18 cellular contexts compared by ENCODE assay signal in genomic region chr1:22749503-22749902, GRCh38. TPM values are rescaled to one million over a fixed set of nuclear protein-coding genes. Genes with fewer than 3 reads are reported as not detected.
DNase-seq lines count a peak whose midpoint lies in the region; ATAC-seq, FAIRE-seq and TF ChIP-seq lines count a peak whose summit lies in the region.
"Had no signal": no experiment of that assay in that cellular context is flagged by ENCODE, and none has a peak within 500 bp of the region (broad histone marks: within the 10 kb centered on the region; RNA-seq: fewer than 3 reads in every experiment).

No MANE protein-coding gene starts in this region.

- TF ChIP-seq EP300 in HepG2 (IDR thresholded peaks at IDR 0.05; ENCODE audit: low read depth in 2 of 2, low read length in 2 of 2) = no peak
- TF ChIP-seq EP300 in HepG2 (CRISPR knock-in tag; IDR thresholded peaks at IDR 0.05; ENCODE audit: borderline replicate concordance) = no peak

- H3K27me3 Mint-ChIP-seq in WTC11 (ENCODE audit: low read depth) = no peaks in the 10 kb centered on the region
- H3K27me3 Mint-ChIP-seq: activated naive CD4-positive, alpha-beta T cell treated with anti-CD3 and anti-CD28 coated beads, Interleukin-2, amount 50 U/mL, for 24 hours had no signal

- H3K9ac ChIP-seq in HepG2 (ENCODE audit: insufficient read depth, low read depth, low read length) (no peak overlapping the region), keratinocyte (ENCODE audit: control insufficient read depth, extremely low read depth, insufficient read depth, low read length) (no peak overlapping the region), colonic mucosa (ENCODE audit: low read depth in 2 of 2, low read length in 2 of 2) (no peak overlapping the region)
- H3K9ac ChIP-seq: parathyroid adenoma had no signal

- H3K36me3 ChIP-seq in HepG2 (replicated peaks in 1 of 2; ENCODE audit: control insufficient read depth in 1 of 2, insufficient read depth in 2 of 2, low read length in 2 of 2) = no peaks in the 10 kb centered on the region
- H3K36me3 ChIP-seq in right lobe of liver = no peaks in the 10 kb centered on the region
- H3K36me3 ChIP-seq in keratinocyte (ENCODE audit: control insufficient read depth in 2 of 2, extremely low read depth in 1 of 2, insufficient read depth in 2 of 2, low read length in 2 of 2) = no peaks in the 10 kb centered on the region
- H3K36me3 ChIP-seq in colonic mucosa = no peaks in the 10 kb centered on the region
- H3K36me3 ChIP-seq: left ventricle myocardium inferior had no signal

- TF ChIP-seq RAD21 in HepG2 (CRISPR knock-in tag; IDR thresholded peaks at IDR 0.05) = no peak

- TF ChIP-seq CTCF in HepG2 (CRISPR knock-in tag; IDR thresholded peaks at IDR 0.05) (no peak), right lobe of liver (IDR thresholded peaks at IDR 0.05) (no peak), WTC11 (IDR thresholded peaks at IDR 0.05) (no peak), keratinocyte (optimal IDR thresholded peaks at IDR 0.05 in 1 of 3, IDR thresholded peaks at IDR 0.05 in 1 of 3, conservative IDR thresholded peaks at IDR 0.05 in 1 of 3; ENCODE audit: extremely low read depth in 1 of 3, insufficient read depth in 2 of 3, low read length in 3 of 3) (no peak), colonic mucosa (IDR thresholded peaks at IDR 0.05) (no peak)

- FAIRE-seq in HepG2 (lab: Jason Lieb, UNC) (no peak), keratinocyte (lab: Jason Lieb, UNC) (no peak)

- no peak for ATAC-seq in HepG2
- ATAC-seq in right lobe of liver = no peak
- peak; percentile 29; the same call in 1 of the 2 replicates for ATAC-seq in WTC11

- 0 out of 2 replicates have a peak, but pooled peaks cover 4% of the 10 kb centered on the region for H3K4me1 Mint-ChIP-seq in WTC11
- H3K4me1 Mint-ChIP-seq: activated naive CD4-positive, alpha-beta T cell treated with anti-CD3 and anti-CD28 coated beads, Interleukin-2, amount 50 U/mL, for 24 hours had no signal

- TF ChIP-seq POLR2A in HepG2 (IDR thresholded peaks at IDR 0.05; ENCODE audit: insufficient read depth in 1 of 2, low read depth in 2 of 2, low read length in 2 of 2) (no peak), right lobe of liver (IDR thresholded peaks at IDR 0.05) (no peak)

- no peak overlapping the region for H3K4me3 Mint-ChIP-seq in WTC11
- H3K4me3 Mint-ChIP-seq: activated naive CD4-positive, alpha-beta T cell treated with anti-CD3 and anti-CD28 coated beads, Interleukin-2, amount 50 U/mL, for 24 hours; activated T-cell treated with anti-CD3 and anti-CD28 coated beads, Interleukin-2, amount 50 U/mL, for 24 hours; naive B cell; stimulated activated memory B cell treated with anti-CD40 and anti-IgM and Interleukin-4, amounts not matched to agents 10 μg/mL and 1 μg/mL and 100 μg/mL, for 72 hours had no signal

- H3K27me3 ChIP-seq in HepG2 (ENCODE audit: control insufficient read depth in 1 of 2, insufficient read depth in 2 of 2, low read length in 2 of 2) = peaks cover 0 to 2% of the 10 kb centered on the region in 2 experiments; a peak in 1 of 5 replicates
- H3K27me3 ChIP-seq in right lobe of liver = no peaks in the 10 kb centered on the region
- H3K27me3 ChIP-seq in keratinocyte (ENCODE audit: control insufficient read depth, extremely low read depth, insufficient read depth, low read length) = no peaks in the 10 kb centered on the region
- H3K27me3 ChIP-seq in colonic mucosa = no peaks in the 10 kb centered on the region

- H3K27ac Mint-ChIP-seq in WTC11 = no peak overlapping the region
- H3K27ac Mint-ChIP-seq: activated naive CD4-positive, alpha-beta T cell treated with anti-CD3 and anti-CD28 coated beads, Interleukin-2, amount 50 U/mL, for 24 hours; naive B cell had no signal

- H3K9me3 Mint-ChIP-seq in WTC11 = no peaks in the 10 kb centered on the region
- H3K9me3 Mint-ChIP-seq: activated naive CD4-positive, alpha-beta T cell treated with anti-CD3 and anti-CD28 coated beads, Interleukin-2, amount 50 U/mL, for 24 hours; activated T-cell treated with anti-CD3 and anti-CD28 coated beads, Interleukin-2, amount 50 U/mL, for 24 hours; naive B cell; stimulated activated memory B cell treated with anti-CD40 and anti-IgM and Interleukin-4, amounts not matched to agents 10 μg/mL and 1 μg/mL and 100 μg/mL, for 72 hours had no signal

- H3K9me3 ChIP-seq in HepG2 (ENCODE audit: low read length) = no peaks in the 10 kb centered on the region
- no peaks in the 10 kb centered on the region for H3K9me3 ChIP-seq in right lobe of liver
- no peaks in the 10 kb centered on the region for H3K9me3 ChIP-seq in keratinocyte (ENCODE audit: control insufficient read depth, low read depth, low read length)
- H3K9me3 ChIP-seq in colonic mucosa = no peaks in the 10 kb centered on the region
- H3K9me3 ChIP-seq: left ventricle myocardium inferior had no signal

- no TSS peak for BruUV-seq in HepG2 (replicated peaks; lab: Mats Ljungman, UMichigan)

- 34% methylated on average over 2 of the region's 4 CpGs for WGBS in HepG2 (ENCODE audit: low lambda C conversion rate)
- 59% methylated on average over 3 of the region's 4 CpGs for WGBS in right lobe of liver (ENCODE audit: insufficient coverage, low coverage, low lambda C conversion rate, missing lambda C conversion rate)

- intact Hi-C loops in HepG2 (cut with micrococcal nuclease; ENCODE audit: unreplicated experiment) (no loop called here), right lobe of liver (cut with DNase I) (no loop called here), colonic mucosa (cut with DNase I) (no loop called here)

- POLR2A ChIA-PET in HepG2 (lab: Yijun Ruan, JAX) = no interaction called here
- POLR2A ChIA-PET in WTC11 (lab: Charles Lee) = no interaction called here

- no peaks in the 10 kb centered on the region for H3K79me2 ChIP-seq in HepG2 (ENCODE audit: insufficient read depth, low read length)
- H3K79me2 ChIP-seq in keratinocyte (ENCODE audit: control insufficient read depth, insufficient read depth, low read length) = no peaks in the 10 kb centered on the region
- H3K79me2 ChIP-seq: parathyroid adenoma had no signal

- no peaks in the 10 kb centered on the region for H4K20me1 ChIP-seq in HepG2 (ENCODE audit: insufficient read depth, low read length)
- H4K20me1 ChIP-seq in keratinocyte (ENCODE audit: control insufficient read depth, extremely low read depth, insufficient read depth, low read length) = no peaks in the 10 kb centered on the region

- no peaks in the 10 kb centered on the region for H3K36me3 Mint-ChIP-seq in WTC11
- H3K36me3 Mint-ChIP-seq: activated naive CD4-positive, alpha-beta T cell treated with anti-CD3 and anti-CD28 coated beads, Interleukin-2, amount 50 U/mL, for 24 hours; naive B cell; stimulated activated memory B cell treated with anti-CD40 and anti-IgM and Interleukin-4, amounts not matched to agents 10 μg/mL and 1 μg/mL and 100 μg/mL, for 72 hours had no signal

- dilution Hi-C loops in keratinocyte (cut with MboI; ENCODE audit: extremely low pct_ligation_motif_present, low sequenced_read_pairs) = no loop called here

- in situ Hi-C loops in HepG2 (cut with HindIII; ENCODE audit: extremely low pct_ligation_motif_present, low pct_unique_long_range_greater_than_20kb) = no loop called here

- no peaks in the 10 kb centered on the region for H3K9me1 ChIP-seq in keratinocyte (ENCODE audit: control insufficient read depth, extremely low read depth, insufficient read depth, low read length)

- H3K4me2 ChIP-seq in HepG2 (ENCODE audit: low read depth, low read length) (no peak overlapping the region), keratinocyte (ENCODE audit: control insufficient read depth, extremely low read depth, insufficient read depth, low read depth, low read length) (no peak overlapping the region)

- H3K4me1 ChIP-seq in HepG2 (ENCODE audit: insufficient read depth, low read length) (0 out of 2 replicates have a peak, but pooled peaks cover 4% of the 10 kb centered on the region), right lobe of liver (peaks cover 0 to 17% (median 0%) of the 10 kb centered on the region in 4 donors), keratinocyte (ENCODE audit: control insufficient read depth, extremely low read depth, insufficient read depth, low read length) (peaks cover 44% of the 10 kb centered on the region), colonic mucosa (peaks cover 11% of the 10 kb centered on the region)

- no peak overlapping the region for H2AFZ ChIP-seq in HepG2 (ENCODE audit: low read length)
- no peak overlapping the region for H2AFZ ChIP-seq in keratinocyte (ENCODE audit: control insufficient read depth, low read length)

- H3K4me3 ChIP-seq in HepG2 (replicated peaks in 1 of 3; ENCODE audit: insufficient read depth in 1 of 3, low read depth in 2 of 3, low read length in 3 of 3) (no peak overlapping the region), right lobe of liver (no peak overlapping the region), keratinocyte (ENCODE audit: control insufficient read depth in 2 of 3, extremely low read depth in 1 of 3, insufficient read depth in 2 of 3, low read depth in 1 of 3, low read length in 3 of 3) (no peak overlapping the region), colonic mucosa (no peak overlapping the region)
- H3K4me3 ChIP-seq: left ventricle myocardium inferior had no signal

- CTCF ChIA-PET in HepG2 (lab: Yijun Ruan, JAX; ENCODE audit: low intra/inter-chr PET ratio, low total read pairs) = no interaction called here
- CTCF ChIA-PET in WTC11 (lab: Charles Lee) = interaction anchor here (1.0 to 3.6 kb wide), 4 partner anchors 18 to 113 kb away, joined by 4 to 24 read pairs (median 10); no protein-coding TSS in a partner anchor

- no peak overlapping the region for H3K27ac ChIP-seq in HepG2 (ENCODE audit: extremely low read length, insufficient read depth, low read length)
- no peak overlapping the region for H3K27ac ChIP-seq in right lobe of liver
- peak overlapping the region; percentile 86 for H3K27ac ChIP-seq in keratinocyte (ENCODE audit: control insufficient read depth, insufficient read depth, low read length)
- no peak overlapping the region for H3K27ac ChIP-seq in colonic mucosa

- DNase-seq in HepG2 (ENCODE audit: low spot score) = no peak
- no peak for DNase-seq in right lobe of liver
- DNase-seq in WTC11 (ENCODE audit: low spot score) = no peak
- no peak for DNase-seq in keratinocyte (ENCODE audit: low read depth, low spot score)
- DNase-seq in NCI-H187 treated with DMSO at 0.1 percent for 48 hours (lab: John Stamatoyannopoulos, UW) = no peak
- no peak for DNase-seq in mucosa of gallbladder (ENCODE audit: low spot score)
- DNase-seq in DMS114 treated with DMSO at 0.1 percent for 48 hours (lab: John Stamatoyannopoulos, UW; ENCODE audit: unreplicated experiment) = no peak
- no peak for DNase-seq in colonic mucosa
- DNase-seq: activated CD4-positive, alpha-beta T cell treated with anti-CD3 and anti-CD28 coated beads, Interleukin-2, amount 50 U/mL, for 1 hour; activated T-cell treated with anti-CD3 and anti-CD28 coated beads, Interleukin-2, amount 50 U/mL, for 24 hours; effector CD8-positive, alpha-beta T cell; left ventricle myocardium inferior; naive B cell; NCI-H1930; NCI-H446 treated with DMSO at 0.1 percent for 48 hours had no signal

RNA-seq across cellular contexts. Expression of gene EPHB2, which starts 38.9 kb away (rescaled TPM):
- total RNA-seq in HepG2 (2016; rRNA removed; fragmentation: Illumina TruSeq; extraction: Trizol) (0.11 TPM in 1 of 2 replicates, not detected in the other), right lobe of liver (1 to 10 TPM in 2 of 6 experiments, under 1 TPM in 4; 0.24 to 1.8 (median 0.62) TPM), WTC11 (2021) (12.0 to 18.5 TPM (median 13.1 TPM) in 3 replicates), mucosa of gallbladder (3.7 TPM), colonic mucosa (100 to 1,000 TPM in 1 of 2 donors, 10 to 100 TPM in 1; 71.9 to 150 TPM)
- not detected in 2 replicates for total RNA-seq in HepG2 (2016; cell fraction: cytosol; rRNA removed; fragmentation: Illumina TruSeq; extraction: Trizol; ENCODE audit: low read depth)
- not detected in 2 replicates for total RNA-seq in HepG2 (2016; cell fraction: insoluble cytoplasmic fraction; rRNA removed; fragmentation: Illumina TruSeq; extraction: Trizol)
- total RNA-seq in HepG2 (2016; cell fraction: membrane; rRNA removed; fragmentation: Illumina TruSeq; extraction: Trizol) = 0.06 TPM in 1 of 2 replicates, not detected in the other
- not detected in 2 replicates for total RNA-seq in HepG2 (2016; cell fraction: nucleus; rRNA removed; fragmentation: Illumina TruSeq; extraction: Trizol)
- polyA plus RNA-seq in HepG2 (2011; rRNA removed) (0.03 TPM in 2 replicates), keratinocyte (0.09 to 0.82 TPM (median 0.10 TPM) in 3 replicates)
- not detected in 2 replicates for polyA plus RNA-seq in HepG2 (2011; cell fraction: cytosol; rRNA removed)
- 0.03 TPM in 1 of 2 replicates, not detected in the other for polyA plus RNA-seq in HepG2 (2011; cell fraction: nucleus; rRNA removed)
- polyA plus RNA-seq in HepG2 (2012) = not detected in 2 replicates
- polyA plus RNA-seq in HepG2 (2016; cell fraction: cytosol; fragmentation: Illumina TruSeq; extraction: Trizol; ENCODE audit: low read depth) = not detected in 2 replicates
- polyA plus RNA-seq in HepG2 (2016; cell fraction: insoluble cytoplasmic fraction; fragmentation: Illumina TruSeq; extraction: Trizol; ENCODE audit: low read depth) = not detected in 2 replicates
- not detected in 2 replicates for polyA plus RNA-seq in HepG2 (2016; cell fraction: membrane; fragmentation: Illumina TruSeq; extraction: Trizol; ENCODE audit: low read depth)
- polyA plus RNA-seq in HepG2 (2016; cell fraction: nucleus; fragmentation: Illumina TruSeq; extraction: Trizol; ENCODE audit: insufficient read depth, low read depth) = not detected in 2 replicates
- polyA minus RNA-seq in HepG2 (2011; rRNA and poly(A)+ RNA removed; ENCODE audit: low replicate concordance) = 0.78 and 4.6 TPM in 2 replicates
- polyA minus RNA-seq in HepG2 (2011; cell fraction: cytosol; rRNA and poly(A)+ RNA removed) = not detected in 2 replicates
- polyA minus RNA-seq in HepG2 (2011; cell fraction: nucleus; rRNA and poly(A)+ RNA removed) = not detected in 2 replicates
- 0.97 TPM for polyA plus RNA-seq in keratinocyte (2011; ENCODE audit: low read depth)
- 0.13 and 0.22 TPM in 2 replicates for polyA plus RNA-seq in keratinocyte (2011; cell fraction: cytosol; rRNA removed)
- polyA plus RNA-seq in keratinocyte (2011; cell fraction: nucleus; rRNA removed) = 0.60 and 0.70 TPM in 2 replicates
- polyA plus RNA-seq in keratinocyte (2012; ENCODE audit: low replicate concordance) = 0.15 and 1.1 TPM in 2 replicates
- 0.35 to 3.5 TPM (median 0.99 TPM) in 3 replicates for polyA minus RNA-seq in keratinocyte
- not detected for polyA minus RNA-seq in keratinocyte (2011; cell fraction: cytosol; rRNA and poly(A)+ RNA removed)
- 1.9 and 2.8 TPM in 2 replicates for polyA minus RNA-seq in keratinocyte (2011; cell fraction: nucleus; rRNA and poly(A)+ RNA removed)
